13 cellular contexts compared by ENCODE assay signal in the genomic region with DNA sequence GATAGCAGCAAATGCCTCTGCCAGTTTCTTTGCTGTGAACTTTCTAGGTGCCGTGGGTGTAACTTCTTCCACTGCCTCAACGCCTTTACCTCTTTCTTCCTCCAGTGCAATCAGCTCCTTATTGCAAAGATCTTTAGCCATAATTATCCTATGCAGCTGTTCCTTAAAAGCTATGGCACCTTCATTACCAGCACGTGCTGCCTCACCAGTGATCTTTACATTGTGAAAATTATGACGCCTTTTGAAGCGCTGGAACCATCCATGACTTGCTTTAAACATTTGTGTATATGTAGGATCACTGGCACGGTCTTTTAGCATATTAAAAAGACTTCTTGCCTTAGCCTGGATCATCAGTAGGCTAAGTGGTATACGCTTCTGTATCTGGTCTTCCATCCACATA.
"Had no signal": no experiment of that assay in that cellular context is flagged by ENCODE, and none has a peak within 500 bp of the region (broad histone marks: within the 10 kb centered on the region; RNA-seq: fewer than 3 reads in every experiment).

No MANE protein-coding gene starts in this region.

- DNase-seq: activated CD8-positive, alpha-beta memory T cell treated with anti-CD3 and anti-CD28 coated beads for 24 hours; caudate nucleus; naive B cell; substantia nigra; WERI-Rb-1 had no signal

- H3K4me3 ChIP-seq: esophagus muscularis mucosa, hepatocyte, tibial nerve had no signal

- H3K27me3 Mint-ChIP-seq: naive B cell; stimulated activated memory B cell treated with anti-CD40 and anti-IgM and Interleukin-4, amounts not matched to agents 10 μg/mL and 1 μg/mL and 100 μg/mL, for 72 hours had no signal

- H3K27ac Mint-ChIP-seq: T-helper 1 cell treated with Interleukin-12 subunit alpha and Interleukin-12 subunit beta and Interleukin-4 antibody, amounts not matched to agents 30 μg/mL and 1 μg/mL, for 36 hours had no signal

- ATAC-seq: left lobe of liver; stimulated activated memory B cell treated with anti-CD40 and anti-IgM and Interleukin-4, amounts not matched to agents 10 μg/mL and 1 μg/mL and 100 μg/mL, for 72 hours had no signal

- H3K9me3 Mint-ChIP-seq: naive B cell; stimulated activated memory B cell treated with anti-CD40 and anti-IgM and Interleukin-4, amounts not matched to agents 10 μg/mL and 1 μg/mL and 100 μg/mL, for 72 hours; T-helper 1 cell treated with Interleukin-12 subunit alpha and Interleukin-12 subunit beta and Interleukin-4 antibody, amounts not matched to agents 30 μg/mL and 1 μg/mL, for 36 hours had no signal

- H3K27ac ChIP-seq: esophagus muscularis mucosa, hepatocyte, parathyroid adenoma, tibial nerve, WERI-Rb-1 had no signal

- H3K4me1 ChIP-seq: parathyroid adenoma had no signal

- H3K9me3 ChIP-seq: esophagus muscularis mucosa, neutrophil, tibial nerve had no signal

- H3K27me3 ChIP-seq: esophagus muscularis mucosa, hepatocyte, neutrophil, tibial nerve had no signal

- H3K4me3 Mint-ChIP-seq: naive B cell; stimulated activated memory B cell treated with anti-CD40 and anti-IgM and Interleukin-4, amounts not matched to agents 10 μg/mL and 1 μg/mL and 100 μg/mL, for 72 hours; T-helper 1 cell treated with Interleukin-12 subunit alpha and Interleukin-12 subunit beta and Interleukin-4 antibody, amounts not matched to agents 30 μg/mL and 1 μg/mL, for 36 hours had no signal
